Comparison of ENCODE assay signal across 14 cellular contexts in the genomic region with DNA sequence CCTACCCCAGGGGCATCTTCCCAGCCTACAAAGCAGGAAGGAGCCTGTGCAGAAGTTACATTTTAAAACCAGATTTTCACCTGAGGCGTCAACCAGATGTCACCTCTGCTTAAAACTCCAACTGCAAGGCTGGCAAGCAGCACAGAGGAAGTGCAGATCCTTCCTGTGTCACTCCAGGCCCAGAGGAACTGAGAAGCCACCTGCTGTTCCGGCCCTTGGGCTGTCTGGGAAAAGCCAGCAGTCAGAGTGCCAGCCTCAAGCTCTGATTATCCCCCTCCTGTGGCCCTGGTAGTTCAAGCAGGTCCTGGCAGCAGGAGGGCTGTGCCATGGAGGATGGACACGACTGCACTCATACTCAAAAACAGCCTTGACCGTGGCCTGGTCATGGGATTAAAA. TPM values are rescaled to one million over a fixed set of nuclear protein-coding genes. Genes with fewer than 3 reads are reported as not detected.
DNase-seq lines count a peak whose midpoint lies in the region; ATAC-seq, FAIRE-seq and TF ChIP-seq lines count a peak whose summit lies in the region.
"Had no signal": no experiment of that assay in that cellular context is flagged by ENCODE, and none has a peak within 500 bp of the region (broad histone marks: within the 10 kb centered on the region; RNA-seq: fewer than 3 reads in every experiment).

No MANE protein-coding gene starts in this region.

- H2BK5ac ChIP-seq in H1 (ENCODE audit: low read depth, low read length), result peak overlapping the region; percentile 94

- H3K9me3 ChIP-seq in HUES64 (ENCODE audit: insufficient read depth, low read depth, low read length), result no peaks in the 10 kb centered on the region
- H3K9me3 ChIP-seq in H1 (ENCODE audit: insufficient read depth in 2 of 2, low read depth in 1 of 2, low read length in 1 of 2), result no peaks in the 10 kb centered on the region
- H3K9me3 ChIP-seq: esophagus squamous epithelium had no signal

- no peaks in the 10 kb centered on the region for H3K27me3 ChIP-seq in HUES64 (ENCODE audit: insufficient read depth, low read length)
- H3K27me3 ChIP-seq in H1 (replicated peaks in 1 of 4; ENCODE audit: control insufficient read depth in 3 of 4, extremely low read depth in 1 of 4, insufficient read depth in 3 of 4, low read length in 3 of 4), result no peaks in the 10 kb centered on the region
- H3K27me3 ChIP-seq: esophagus squamous epithelium had no signal

- H2BK12ac ChIP-seq in H1 (ENCODE audit: low read depth, low read length), result 0 out of 2 replicates have a peak overlapping the region, but pooled peaks have one; percentile 56

- no peaks in the 10 kb centered on the region for H3K79me2 ChIP-seq in H1 (ENCODE audit: control insufficient read depth in 1 of 2, insufficient read depth in 2 of 2, low read length in 2 of 2)

- H3K56ac ChIP-seq in H1 (replicated peaks; ENCODE audit: insufficient read length, low read depth, low read length), result peak overlapping the region; percentile 70

- ATAC-seq in effector memory CD8-positive, alpha-beta T cell (replicated peaks), result no peak

- TF ChIP-seq CTCF in H1 (IDR thresholded peaks at IDR 0.05; ENCODE audit: control extremely low read depth in 1 of 3, insufficient read depth in 1 of 3, low read depth in 1 of 3, low read length in 3 of 3) (no peak), progenitor cell of endocrine pancreas (IDR thresholded peaks at IDR 0.05; ENCODE audit: unreplicated experiment) (no peak)

- POLR2A ChIA-PET in H1 (lab: Charles Lee; ENCODE audit: partially characterized antibody), result interaction anchor here (1.2 to 10.3 kb wide), 11 partner anchors 9 to 64 kb away, joined by 3 to 67 read pairs (median 6); a partner anchor contains a TSS

- no peak overlapping the region; the same call in none of the 2 replicates for H3K18ac ChIP-seq in H1 (ENCODE audit: extremely low read depth, low read length)

- H3K36me3 ChIP-seq in HUES64 (ENCODE audit: insufficient read depth, low read length), result peaks cover 61% of the 10 kb centered on the region
- peaks cover 16 to 49% (median 33%) of the 10 kb centered on the region in 4 experiments for H3K36me3 ChIP-seq in H1 (ENCODE audit: control insufficient read depth in 2 of 4, insufficient read depth in 4 of 4, low read length in 3 of 4)

- peak overlapping the region; percentile 3; the same call in 1 of the 2 replicates for H4K8ac ChIP-seq in H1 (ENCODE audit: extremely low read depth, insufficient read depth, low read length)

- H3K23ac ChIP-seq in H1 (ENCODE audit: insufficient read length), result no peak overlapping the region

- H2BK15ac ChIP-seq in H1 (ENCODE audit: low read length), result no peak overlapping the region

- DNase-seq in T-helper 2 cell treated with Interferon-gamma antibody and Interleukin-4, amounts not matched to agents 5 μg/mL and 100 μg/mL, for 36 hours (ENCODE audit: low spot score), result no peak
- DNase-seq in T-helper 2 cell, result no peak
- DNase-seq in H1 (ENCODE audit: low read depth in 1 of 2, low spot score in 2 of 2), result peak in 1 of 2 experiments; percentile 58
- DNase-seq in progenitor cell of endocrine pancreas (ENCODE audit: low spot score, unreplicated experiment), result no peak
- DNase-seq in effector memory CD8-positive, alpha-beta T cell, result no peak
- DNase-seq in NCI-H2196 treated with DMSO at 0.1 percent for 48 hours (lab: John Stamatoyannopoulos, UW; ENCODE audit: unreplicated experiment), result no peak
- no peak for DNase-seq in NCI-H526 treated with DMSO at 0.1 percent for 48 hours (lab: John Stamatoyannopoulos, UW)
- DNase-seq: esophagus squamous epithelium; hippocampal formation; NK-92 treated with Interleukin-12 subunit alpha and Interleukin-12 subunit beta, amount 100 ng/mL, for 24 hours; stimulated activated CD4-positive, alpha-beta T cell treated with anti-CD3 and anti-CD28 coated beads, Interleukin-1b, Interleukin-23, amount 100 ng/mL, for 48 hours had no signal

- TF ChIP-seq EP300 in H1 (IDR thresholded peaks at IDR 0.05; ENCODE audit: borderline replicate concordance in 1 of 2, low read depth in 2 of 2, low read length in 2 of 2), result no peak

- no peaks in the 10 kb centered on the region for H3K9me3 Mint-ChIP-seq in T-helper 2 cell treated with Interferon-gamma antibody and Interleukin-4, amounts not matched to agents 5 μg/mL and 100 μg/mL, for 36 hours
- H3K9me3 Mint-ChIP-seq in progenitor cell of endocrine pancreas (ENCODE audit: low read depth), result no peaks in the 10 kb centered on the region
- H3K9me3 Mint-ChIP-seq in effector memory CD8-positive, alpha-beta T cell, result no peaks in the 10 kb centered on the region
- H3K9me3 Mint-ChIP-seq: activated naive CD4-positive, alpha-beta T cell treated with anti-CD3 and anti-CD28 coated beads, Interleukin-2, amount 50 U/mL, for 24 hours had no signal

- no peak overlapping the region for H3K4ac ChIP-seq in H1 (replicated peaks; ENCODE audit: insufficient read length, low read depth, low read length)

- H3K27ac ChIP-seq in HUES64 (ENCODE audit: low read depth, low read length), result peak overlapping the region; percentile 30
- H3K27ac ChIP-seq in H1 (ENCODE audit: low read depth, low read length), result peak overlapping the region; percentile 38; the same call in 1 of the 2 replicates
- H3K27ac ChIP-seq: esophagus squamous epithelium had no signal

- no peak overlapping the region for H2AFZ ChIP-seq in H1 (ENCODE audit: low read length)

- no peaks in the 10 kb centered on the region; the same call in 1 of the 2 replicates for H3K23me2 ChIP-seq in H1 (ENCODE audit: low read depth, low read length)

- peaks cover 9% of the 10 kb centered on the region for H3K4me1 Mint-ChIP-seq in T-helper 2 cell treated with Interferon-gamma antibody and Interleukin-4, amounts not matched to agents 5 μg/mL and 100 μg/mL, for 36 hours (ENCODE audit: low read depth)
- H3K4me1 Mint-ChIP-seq in progenitor cell of endocrine pancreas (ENCODE audit: low read depth), result peaks cover 30% of the 10 kb centered on the region
- peaks cover 9 to 13% of the 10 kb centered on the region in 2 donors for H3K4me1 Mint-ChIP-seq in effector memory CD8-positive, alpha-beta T cell (ENCODE audit: low read depth in 2 of 2)

- H3K27ac Mint-ChIP-seq in T-helper 2 cell treated with Interferon-gamma antibody and Interleukin-4, amounts not matched to agents 5 μg/mL and 100 μg/mL, for 36 hours, result peak overlapping the region; percentile 20
- H3K27ac Mint-ChIP-seq in progenitor cell of endocrine pancreas, result peak overlapping the region; percentile 90
- peak overlapping the region in 1 of 2 donors; percentile 61 for H3K27ac Mint-ChIP-seq in effector memory CD8-positive, alpha-beta T cell

- no peak overlapping the region for H2BK120ac ChIP-seq in H1 (replicated peaks; ENCODE audit: low read depth, low read length)

- H3K79me1 ChIP-seq in H1 (ENCODE audit: low read depth, low read length), result 0 out of 2 replicates have a peak, but pooled peaks cover 2% of the 10 kb centered on the region

- H2AK5ac ChIP-seq in H1 (ENCODE audit: low read depth, low read length), result no peak overlapping the region

- H3K4me3 Mint-ChIP-seq in T-helper 2 cell treated with Interferon-gamma antibody and Interleukin-4, amounts not matched to agents 5 μg/mL and 100 μg/mL, for 36 hours, result no peak overlapping the region
- H3K4me3 Mint-ChIP-seq in progenitor cell of endocrine pancreas (ENCODE audit: low read depth), result no peak overlapping the region
- H3K4me3 Mint-ChIP-seq in effector memory CD8-positive, alpha-beta T cell, result no peak overlapping the region
- H3K4me3 Mint-ChIP-seq: activated naive CD4-positive, alpha-beta T cell treated with anti-CD3 and anti-CD28 coated beads, Interleukin-2, amount 50 U/mL, for 24 hours had no signal

- no peak overlapping the region for H3K14ac ChIP-seq in H1 (ENCODE audit: insufficient read length)

- no peak for FAIRE-seq in H1 (lab: Jason Lieb, UNC)
- FAIRE-seq: G401.6 had no signal

- no peak overlapping the region for H2BK20ac ChIP-seq in H1 (ENCODE audit: low read length)

- H4K91ac ChIP-seq in H1 (replicated peaks; ENCODE audit: insufficient read length, low read length), result no peak overlapping the region

- H3K4me1 ChIP-seq in HUES64 (ENCODE audit: insufficient read depth, low read length), result peaks cover 41% of the 10 kb centered on the region
- H3K4me1 ChIP-seq in H1 (replicated peaks in 1 of 4; ENCODE audit: control insufficient read depth in 3 of 4, insufficient read depth in 4 of 4, low read length in 3 of 4), result peaks cover 10 to 48% (median 39%) of the 10 kb centered on the region in 4 experiments

- CTCF ChIA-PET in H1 (lab: Charles Lee; ENCODE audit: partially characterized antibody), result interaction anchor here (0.6 to 15.0 kb wide), 5 partner anchors 11 to 55 kb away, joined by 3 to 210 read pairs (median 10); a partner anchor contains a TSS

- H3K27me3 Mint-ChIP-seq in T-helper 2 cell treated with Interferon-gamma antibody and Interleukin-4, amounts not matched to agents 5 μg/mL and 100 μg/mL, for 36 hours (ENCODE audit: low read depth), result no peaks in the 10 kb centered on the region
- no peaks in the 10 kb centered on the region for H3K27me3 Mint-ChIP-seq in progenitor cell of endocrine pancreas
- H3K27me3 Mint-ChIP-seq in effector memory CD8-positive, alpha-beta T cell, result no peaks in the 10 kb centered on the region
- H3K27me3 Mint-ChIP-seq: activated naive CD4-positive, alpha-beta T cell treated with anti-CD3 and anti-CD28 coated beads, Interleukin-2, amount 50 U/mL, for 24 hours had no signal

- H4K5ac ChIP-seq in H1 (ENCODE audit: insufficient read length, low read depth, low read length), result peak overlapping the region; percentile 39

- 60% methylated on average over 4 of the region's 4 CpGs for WGBS in HUES64
- 80% methylated on average over 4 of the region's 4 CpGs; no CpG with 5 or more reads in 1 of the 2 experiments for WGBS in H1 (ENCODE audit: extremely low coverage in 1 of 2, insufficient coverage in 1 of 2, insufficient read length in 1 of 2, insufficient replicate concordance in 2 of 2, low coverage in 1 of 2, low lambda C conversion rate in 2 of 2, missing lambda C conversion rate in 1 of 2), 2 experiments

- H3K4me3 ChIP-seq in HUES64 (ENCODE audit: low read length), result no peak overlapping the region
- H3K4me3 ChIP-seq in H1 (ENCODE audit: extremely low read depth in 1 of 4, insufficient read depth in 2 of 4, low read depth in 3 of 4, low read length in 4 of 4), result no peak overlapping the region; a peak in 2 of 8 replicates
- H3K4me3 ChIP-seq: esophagus squamous epithelium had no signal

- H3K9ac ChIP-seq in HUES64 (ENCODE audit: low read depth, low read length) (peak overlapping the region; percentile 26; the same call in 1 of the 2 replicates), H1 (replicated peaks in 1 of 4; ENCODE audit: extremely low read depth in 1 of 4, low read depth in 3 of 4, low read length in 3 of 4) (no peak overlapping the region; a peak in 1 of 7 replicates)

- TF ChIP-seq RAD21 in H1 (IDR thresholded peaks at IDR 0.05 in 1 of 2, conservative IDR thresholded peaks at IDR 0.05 in 1 of 2; ENCODE audit: low read depth in 2 of 2, low read length in 2 of 2), result no peak

- peaks cover 2 to 3% of the 10 kb centered on the region in 2 experiments for H4K20me1 ChIP-seq in H1 (replicated peaks in 1 of 2; ENCODE audit: control insufficient read depth in 1 of 2, insufficient read depth in 2 of 2, low read length in 2 of 2)

- no peak for TF ChIP-seq POLR2A in H1 (IDR thresholded peaks at IDR 0.05; ENCODE audit: control extremely low read depth in 1 of 2, low read depth in 2 of 2, low read length in 2 of 2)

- H3K4me2 ChIP-seq in H1 (ENCODE audit: insufficient read depth in 1 of 2, low read depth in 2 of 2, low read length in 2 of 2), result peak overlapping the region; percentile 15 to 53; a peak in 3 of 4 replicates

- H3K36me3 Mint-ChIP-seq in T-helper 2 cell treated with Interferon-gamma antibody and Interleukin-4, amounts not matched to agents 5 μg/mL and 100 μg/mL, for 36 hours (ENCODE audit: low read depth), result peaks cover 24% of the 10 kb centered on the region
- peaks cover 15% of the 10 kb centered on the region for H3K36me3 Mint-ChIP-seq in progenitor cell of endocrine pancreas (ENCODE audit: insufficient read depth)
- peaks cover 46% of the 10 kb centered on the region for H3K36me3 Mint-ChIP-seq in effector memory CD8-positive, alpha-beta T cell (ENCODE audit: insufficient read depth)

RNA-seq across cellular contexts. Expression of a gene that starts 10.2 kb away (rescaled TPM):
- polyA plus RNA-seq in HUES64 (2013, experiment 1 of 2), result 95.1 TPM
- polyA plus RNA-seq in HUES64 (2013, experiment 2 of 2), result 80.0 TPM
- 71.2 and 72.5 TPM in 2 replicates for total RNA-seq in H1 (2021; fragmentation: NEBNext Ultra II Directional; extraction: Animal tissue kit (Norgen Biotek cat#: 25700))
- polyA plus RNA-seq in H1 (2011; rRNA removed), result 132 and 149 TPM in 2 replicates
- 174 TPM for polyA plus RNA-seq in H1 (2011; cell fraction: cytosol; rRNA removed)
- polyA plus RNA-seq in H1 (2011; cell fraction: nucleus; rRNA removed), result 155 TPM
- polyA plus RNA-seq in H1 (2012, experiment 1 of 2), result 73.1 to 103 TPM (median 99.7 TPM) in 4 replicates
- polyA plus RNA-seq in H1 (2012, experiment 2 of 2), result 88.7 TPM
- polyA plus RNA-seq in H1 (2013, experiment 1 of 2), result 41.8 TPM
- 43.3 TPM for polyA plus RNA-seq in H1 (2013, experiment 2 of 2)
- 234 and 245 TPM in 2 replicates for polyA minus RNA-seq in H1 (2011; rRNA and poly(A)+ RNA removed)
- polyA minus RNA-seq in H1 (2011; cell fraction: cytosol; rRNA and poly(A)+ RNA removed), result 126 TPM
- polyA minus RNA-seq in H1 (2011; cell fraction: nucleus; rRNA and poly(A)+ RNA removed), result 89.2 TPM
- 68.5 and 69.6 TPM in 2 replicates for total RNA-seq in progenitor cell of endocrine pancreas

RNA-seq across cellular contexts. Expression of a gene that starts 13.6 kb away (rescaled TPM):
- 18.2 TPM for polyA plus RNA-seq in HUES64 (2013, experiment 1 of 2)
- polyA plus RNA-seq in HUES64 (2013, experiment 2 of 2), result 21.0 TPM
- 28.9 and 29.9 TPM in 2 replicates for total RNA-seq in H1 (2021; fragmentation: NEBNext Ultra II Directional; extraction: Animal tissue kit (Norgen Biotek cat#: 25700))
- 24.0 and 29.5 TPM in 2 replicates for polyA plus RNA-seq in H1 (2011; rRNA removed)
- polyA plus RNA-seq in H1 (2011; cell fraction: cytosol; rRNA removed), result 30.4 TPM
- polyA plus RNA-seq in H1 (2011; cell fraction: nucleus; rRNA removed), result 46.7 TPM
- 20.5 to 27.4 TPM (median 25.8 TPM) in 4 replicates for polyA plus RNA-seq in H1 (2012, experiment 1 of 2)
- 20.5 TPM for polyA plus RNA-seq in H1 (2012, experiment 2 of 2)
- polyA plus RNA-seq in H1 (2013, experiment 1 of 2), result 13.6 TPM
- 13.6 TPM for polyA plus RNA-seq in H1 (2013, experiment 2 of 2)
- 24.3 and 27.0 TPM in 2 replicates for polyA minus RNA-seq in H1 (2011; rRNA and poly(A)+ RNA removed)
- polyA minus RNA-seq in H1 (2011; cell fraction: cytosol; rRNA and poly(A)+ RNA removed), result 14.3 TPM
- polyA minus RNA-seq in H1 (2011; cell fraction: nucleus; rRNA and poly(A)+ RNA removed), result 11.3 TPM
- 35.0 and 38.6 TPM in 2 replicates for total RNA-seq in progenitor cell of endocrine pancreas

RNA-seq across cellular contexts. Expression of a gene that starts 25.4 kb away (rescaled TPM):
- 25.8 TPM for polyA plus RNA-seq in HUES64 (2013, experiment 1 of 2)
- 26.6 TPM for polyA plus RNA-seq in HUES64 (2013, experiment 2 of 2)
- total RNA-seq in H1 (2021; fragmentation: NEBNext Ultra II Directional; extraction: Animal tissue kit (Norgen Biotek cat#: 25700)), result 31.7 and 33.3 TPM in 2 replicates
- 47.9 and 60.3 TPM in 2 replicates for polyA plus RNA-seq in H1 (2011; rRNA removed)
- polyA plus RNA-seq in H1 (2011; cell fraction: cytosol; rRNA removed), result 64.5 TPM
- 77.8 TPM for polyA plus RNA-seq in H1 (2011; cell fraction: nucleus; rRNA removed)
- polyA plus RNA-seq in H1 (2012, experiment 1 of 2), result 35.5 to 44.0 TPM (median 38.3 TPM) in 4 replicates
- 36.3 TPM for polyA plus RNA-seq in H1 (2012, experiment 2 of 2)
- 29.5 TPM for polyA plus RNA-seq in H1 (2013, experiment 1 of 2)
- polyA plus RNA-seq in H1 (2013, experiment 2 of 2), result 29.6 TPM
- polyA minus RNA-seq in H1 (2011; rRNA and poly(A)+ RNA removed), result 46.9 and 50.7 TPM in 2 replicates
- polyA minus RNA-seq in H1 (2011; cell fraction: cytosol; rRNA and poly(A)+ RNA removed), result 25.1 TPM
- 25.1 TPM for polyA minus RNA-seq in H1 (2011; cell fraction: nucleus; rRNA and poly(A)+ RNA removed)
- 70.2 and 74.5 TPM in 2 replicates for total RNA-seq in progenitor cell of endocrine pancreas

RNA-seq across cellular contexts. Expression of a gene that starts 25.5 kb away (rescaled TPM):
- 70.4 TPM for polyA plus RNA-seq in HUES64 (2013, experiment 1 of 2)
- 64.3 TPM for polyA plus RNA-seq in HUES64 (2013, experiment 2 of 2)
- total RNA-seq in H1 (2021; fragmentation: NEBNext Ultra II Directional; extraction: Animal tissue kit (Norgen Biotek cat#: 25700)), result 83.6 and 90.7 TPM in 2 replicates
- 64.0 and 76.8 TPM in 2 replicates for polyA plus RNA-seq in H1 (2011; rRNA removed)
- polyA plus RNA-seq in H1 (2011; cell fraction: cytosol; rRNA removed), result 74.2 TPM
- polyA plus RNA-seq in H1 (2011; cell fraction: nucleus; rRNA removed), result 56.1 TPM
- polyA plus RNA-seq in H1 (2012, experiment 1 of 2), result 72.0 to 81.5 TPM (median 74.4 TPM) in 4 replicates
- polyA plus RNA-seq in H1 (2012, experiment 2 of 2), result 84.8 TPM
- polyA plus RNA-seq in H1 (2013, experiment 1 of 2), result 45.2 TPM
- polyA plus RNA-seq in H1 (2013, experiment 2 of 2), result 43.4 TPM
- polyA minus RNA-seq in H1 (2011; rRNA and poly(A)+ RNA removed), result 71.0 and 75.1 TPM in 2 replicates
- polyA minus RNA-seq in H1 (2011; cell fraction: cytosol; rRNA and poly(A)+ RNA removed), result 26.4 TPM
- polyA minus RNA-seq in H1 (2011; cell fraction: nucleus; rRNA and poly(A)+ RNA removed), result 30.0 TPM
- 79.3 and 83.3 TPM in 2 replicates for total RNA-seq in progenitor cell of endocrine pancreas
